ENCODE assay signal across 19 cellular contexts in the genomic region with DNA sequence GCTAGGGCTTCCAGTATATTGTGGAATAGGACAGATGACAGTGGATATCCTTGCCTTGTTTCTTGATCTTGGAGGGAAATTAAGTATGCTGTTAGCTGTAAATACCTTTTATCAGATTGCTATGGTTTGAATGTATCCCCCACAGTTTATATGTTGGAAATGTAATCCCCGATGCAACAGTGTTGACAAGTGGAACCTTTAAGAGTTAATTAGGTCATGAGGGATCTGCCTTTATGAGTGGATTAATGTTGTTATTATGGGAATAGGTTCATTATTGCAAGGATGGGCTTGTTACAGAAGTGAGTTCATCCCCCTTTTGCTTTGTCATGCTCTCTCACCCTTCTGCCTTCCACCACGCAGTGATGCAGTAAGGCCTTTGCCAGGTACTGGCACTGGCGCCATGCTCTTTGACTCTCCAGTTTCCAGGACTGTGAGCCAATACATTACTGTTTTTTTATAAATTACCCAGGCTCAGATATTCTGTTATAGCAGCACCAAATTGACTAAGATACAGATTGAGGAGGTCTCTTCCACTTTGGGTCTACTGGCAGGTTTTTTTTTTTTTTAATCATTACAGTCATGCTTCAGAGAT. TPM values are rescaled to one million over a fixed set of nuclear protein-coding genes. Genes with fewer than 3 reads are reported as not detected.
"Had no signal": no experiment of that assay in that cellular context is flagged by ENCODE, and none has a peak within 500 bp of the region (broad histone marks: within the 10 kb centered on the region; RNA-seq: fewer than 3 reads in every experiment).

No MANE protein-coding gene starts in this region.

- H3K27ac Mint-ChIP-seq: activated CD8-positive, alpha-beta T cell treated with anti-CD3 and anti-CD28 coated beads, Interleukin-2, amount 10 ng/mL, durations not matched to agents 7 days and 5 days; activated naive CD4-positive, alpha-beta T cell treated with anti-CD3 and anti-CD28 coated beads, Interleukin-2, amount 10 ng/mL, durations not matched to agents 7 days and 5 days; activated T-helper 17 cell treated with anti-CD3 and anti-CD28 coated beads, Interleukin-2, amount 50 U/mL, for 72 hours; T-helper 1 cell treated with Interleukin-12 subunit alpha and Interleukin-12 subunit beta and Interleukin-4 antibody, amounts not matched to agents 30 μg/mL and 1 μg/mL, for 36 hours; WTC11 had no signal

- H3K9me3 ChIP-seq: vagina had no signal

- H3K4me3 ChIP-seq: vagina had no signal

- H3K36me3 Mint-ChIP-seq: WTC11 had no signal

- H3K27me3 ChIP-seq: brain microvascular endothelial cell, foreskin keratinocyte, vagina had no signal

- H3K27me3 Mint-ChIP-seq: activated naive CD4-positive, alpha-beta T cell treated with anti-CD3 and anti-CD28 coated beads, Interleukin-2, amount 10 ng/mL, durations not matched to agents 7 days and 5 days; activated T-helper 17 cell treated with anti-CD3 and anti-CD28 coated beads, Interleukin-2, amount 50 U/mL, for 72 hours had no signal

- ATAC-seq: activated CD8-positive, alpha-beta T cell treated with anti-CD3 and anti-CD28 coated beads, Interleukin-2, amount 10 ng/mL, durations not matched to agents 7 days and 5 days; activated T-helper 17 cell treated with anti-CD3 and anti-CD28 coated beads, Interleukin-2, amount 50 U/mL, for 72 hours; esophagus mucosa; foreskin keratinocyte; WTC11 had no signal

- FAIRE-seq: endometrium, small intestine had no signal

- H3K36me3 ChIP-seq: brain microvascular endothelial cell, vagina had no signal

- H3K27ac ChIP-seq: brain microvascular endothelial cell, foreskin keratinocyte, vagina had no signal

- H3K4me3 Mint-ChIP-seq: activated CD8-positive, alpha-beta T cell treated with anti-CD3 and anti-CD28 coated beads, Interleukin-2, amount 10 ng/mL, durations not matched to agents 7 days and 5 days; activated naive CD4-positive, alpha-beta T cell treated with anti-CD3 and anti-CD28 coated beads, Interleukin-2, amount 10 ng/mL, durations not matched to agents 7 days and 5 days; activated T-helper 17 cell treated with anti-CD3 and anti-CD28 coated beads, Interleukin-2, amount 50 U/mL, for 72 hours; T-helper 1 cell treated with Interleukin-12 subunit alpha and Interleukin-12 subunit beta and Interleukin-4 antibody, amounts not matched to agents 30 μg/mL and 1 μg/mL, for 36 hours; WTC11 had no signal

- DNase-seq: activated CD4-positive, alpha-beta T cell treated with anti-CD3 and anti-CD28 coated beads for 48 hours; activated CD8-positive, alpha-beta memory T cell treated with anti-CD3 and anti-CD28 coated beads, Interleukin-2, amount 50 U/mL, for 48 hours; activated CD8-positive, alpha-beta T cell treated with anti-CD3 and anti-CD28 coated beads, Interleukin-2, amount 10 ng/mL, durations not matched to agents 7 days and 5 days; activated naive CD4-positive, alpha-beta T cell treated with anti-CD3 and anti-CD28 coated beads, Interleukin-2, amount 10 ng/mL, durations not matched to agents 7 days and 5 days; brain microvascular endothelial cell; dermis blood vessel endothelial cell; foreskin keratinocyte; mesenchymal stem cell; retina; small intestine had no signal

- H3K9me3 Mint-ChIP-seq: activated T-helper 17 cell treated with anti-CD3 and anti-CD28 coated beads, Interleukin-2, amount 50 U/mL, for 72 hours; T-helper 1 cell treated with Interleukin-12 subunit alpha and Interleukin-12 subunit beta and Interleukin-4 antibody, amounts not matched to agents 30 μg/mL and 1 μg/mL, for 36 hours; WTC11 had no signal

RNA-seq across cellular contexts. Expression of a gene that starts 22.2 kb away (rescaled TPM):
- total RNA-seq: activated CD8-positive, alpha-beta T cell treated with anti-CD3 and anti-CD28 coated beads, Interleukin-2, amount 10 ng/mL, durations not matched to agents 7 days and 5 days; activated T-helper 17 cell treated with anti-CD3 and anti-CD28 coated beads, Interleukin-2, amount 50 U/mL, for 72 hours; dermis blood vessel endothelial cell; esophagus mucosa; foreskin keratinocyte; osteocyte; vagina; WTC11 had no signal
- polyA plus RNA-seq: foreskin keratinocyte, neural cell, small intestine, thymus had no signal

RNA-seq across cellular contexts. Expression of a gene that starts 47.6 kb away (rescaled TPM):
- total RNA-seq: activated CD8-positive, alpha-beta T cell treated with anti-CD3 and anti-CD28 coated beads, Interleukin-2, amount 10 ng/mL, durations not matched to agents 7 days and 5 days; dermis blood vessel endothelial cell; osteocyte; vagina had no signal
- polyA plus RNA-seq: neural cell had no signal
